Comparison of ENCODE assay signal across 8 cellular contexts in genomic region chr5:146965781-146966659, GRCh38.
DNase-seq lines count a peak whose midpoint lies in the region; ATAC-seq and TF ChIP-seq lines count a peak whose summit lies in the region.

No MANE protein-coding gene starts in this region.

- H3K9me3 Mint-ChIP-seq in activated CD4-positive, alpha-beta T cell treated with anti-CD3 and anti-CD28 coated beads, Interleukin-2, amount 10 ng/mL, durations not matched to agents 7 days and 5 days, result no peaks in the 10 kb centered on the region
- no peaks in the 10 kb centered on the region for H3K9me3 Mint-ChIP-seq in effector memory CD8-positive, alpha-beta T cell
- no peaks in the 10 kb centered on the region for H3K9me3 Mint-ChIP-seq in mesothelial cell of epicardium

- CTCF ChIA-PET in activated CD4-positive, alpha-beta T cell treated with anti-CD3 and anti-CD28 coated beads, Interleukin-2, amount 10 ng/mL, durations not matched to agents 7 days and 5 days (lab: Charles Lee), result interaction anchor here (0.8 to 1.8 kb wide), 4 partner anchors 17 to 424 kb away, joined by 3 to 5 read pairs (median 4); no protein-coding TSS in a partner anchor

- TF ChIP-seq CTCF in mesothelial cell of epicardium (IDR thresholded peaks at IDR 0.05; ENCODE audit: unreplicated experiment), result peak; percentile 98

- H3K36me3 Mint-ChIP-seq in activated CD4-positive, alpha-beta T cell treated with anti-CD3 and anti-CD28 coated beads, Interleukin-2, amount 10 ng/mL, durations not matched to agents 7 days and 5 days (ENCODE audit: low read depth), result no peaks in the 10 kb centered on the region
- no peaks in the 10 kb centered on the region for H3K36me3 Mint-ChIP-seq in effector memory CD8-positive, alpha-beta T cell (ENCODE audit: insufficient read depth)
- no peaks in the 10 kb centered on the region for H3K36me3 Mint-ChIP-seq in mesothelial cell of epicardium

- DNase-seq in D341Med (ENCODE audit: low spot score) (peak; percentile 67), NCI-H510A (lab: John Stamatoyannopoulos, UW) (peak; percentile 34), mesothelial cell of epicardium (ENCODE audit: low spot score in 2 of 2, unreplicated experiment in 2 of 2) (peak in 1 of 2 experiments; percentile 58)
- peak; percentile 72 for DNase-seq in activated CD4-positive, alpha-beta T cell treated with anti-CD3 and anti-CD28 coated beads, Interleukin-2, amount 10 ng/mL, durations not matched to agents 7 days and 5 days
- DNase-seq in effector memory CD8-positive, alpha-beta T cell, result peak; percentile 62 to 69 (median 69)
- DNase-seq in stimulated activated naive CD4-positive, alpha-beta T cell (lab: John Stamatoyannopoulos, UW), result peak; percentile 3 to 73 (median 17)

- no peaks in the 10 kb centered on the region for H3K4me1 Mint-ChIP-seq in activated CD4-positive, alpha-beta T cell treated with anti-CD3 and anti-CD28 coated beads, Interleukin-2, amount 10 ng/mL, durations not matched to agents 7 days and 5 days
- H3K4me1 Mint-ChIP-seq in effector memory CD8-positive, alpha-beta T cell (ENCODE audit: low read depth in 2 of 2), result no peaks in the 10 kb centered on the region
- H3K4me1 Mint-ChIP-seq in mesothelial cell of epicardium, result peaks cover 3% of the 10 kb centered on the region

- H3K27ac Mint-ChIP-seq in activated CD4-positive, alpha-beta T cell treated with anti-CD3 and anti-CD28 coated beads, Interleukin-2, amount 10 ng/mL, durations not matched to agents 7 days and 5 days, result no peak overlapping the region
- no peak overlapping the region for H3K27ac Mint-ChIP-seq in effector memory CD8-positive, alpha-beta T cell
- no peak overlapping the region for H3K27ac Mint-ChIP-seq in mesothelial cell of epicardium

- ATAC-seq in GM19467 (IDR thresholded peaks at IDR 0.05; ENCODE audit: unreplicated experiment), result peak; percentile 94
- ATAC-seq in HG03469 (IDR thresholded peaks at IDR 0.05; ENCODE audit: unreplicated experiment), result peak; percentile 97
- peak; percentile 86 for ATAC-seq in effector memory CD8-positive, alpha-beta T cell (replicated peaks)

- POLR2A ChIA-PET in activated CD4-positive, alpha-beta T cell treated with anti-CD3 and anti-CD28 coated beads, Interleukin-2, amount 10 ng/mL, durations not matched to agents 7 days and 5 days (lab: Charles Lee), result no interaction called here

- no peaks in the 10 kb centered on the region for H3K27me3 Mint-ChIP-seq in activated CD4-positive, alpha-beta T cell treated with anti-CD3 and anti-CD28 coated beads, Interleukin-2, amount 10 ng/mL, durations not matched to agents 7 days and 5 days
- peaks cover 0 to 9% of the 10 kb centered on the region in 2 donors for H3K27me3 Mint-ChIP-seq in effector memory CD8-positive, alpha-beta T cell
- H3K27me3 Mint-ChIP-seq in mesothelial cell of epicardium (ENCODE audit: low read depth), result no peaks in the 10 kb centered on the region

- no peak overlapping the region for H3K4me3 Mint-ChIP-seq in activated CD4-positive, alpha-beta T cell treated with anti-CD3 and anti-CD28 coated beads, Interleukin-2, amount 10 ng/mL, durations not matched to agents 7 days and 5 days
- H3K4me3 Mint-ChIP-seq in effector memory CD8-positive, alpha-beta T cell, result no peak overlapping the region
- no peak overlapping the region for H3K4me3 Mint-ChIP-seq in mesothelial cell of epicardium
